In genomic region chr10:31928531-31929259, GRCh38 we compare ENCODE assay signal across 8 cellular contexts. TPM values are rescaled to one million over a fixed set of nuclear protein-coding genes. Genes with fewer than 3 reads are reported as not detected.
DNase-seq lines count a peak whose midpoint lies in the region; ATAC-seq and TF ChIP-seq lines count a peak whose summit lies in the region.

TSS of gene ARHGAP12 (minus strand) at chr10:31928831. CDS start at chr10:31908855, 19,976 bp downstream.

- ATAC-seq in left ventricle myocardium superior (peak; percentile 98), psoas muscle (peak; percentile 96 to 98 (median 96)), upper lobe of right lung (peak; percentile 97)

- intact Hi-C loops in left ventricle myocardium superior (cut with micrococcal nuclease) = loop anchor here (10.0 kb wide), 1 partner anchor 64 kb away; no protein-coding TSS in a partner anchor
- intact Hi-C loops in psoas muscle (cut with DNase I) = loop anchor here (5.0 to 10.0 kb wide), 2 partner anchors 61 to 64 kb away; no protein-coding TSS in a partner anchor
- intact Hi-C loops in upper lobe of right lung (cut with DNase I) = no loop called here

- H3K4me3 ChIP-seq in MM.1S (ENCODE audit: low read length) = peak within 1 kb of the TSS; percentile 90
- peak within 1 kb of the TSS; percentile 90 for H3K4me3 ChIP-seq in psoas muscle
- H3K4me3 ChIP-seq in upper lobe of right lung = peak within 1 kb of the TSS; percentile 73

- CTCF ChIA-PET in GM10248 (lab: Yijun Ruan, JAX) = interaction anchor here (1.0 to 2.2 kb wide), 3 partner anchors 12 to 66 kb away, joined by 3 to 10 read pairs (median 3); no protein-coding TSS in a partner anchor

- H3K14ac ChIP-seq in H9 (ENCODE audit: insufficient read depth, low read length) = peak within 1 kb of the TSS; percentile 98

- no peak within 1 kb of the TSS for H4K5ac ChIP-seq in H9 (ENCODE audit: insufficient read length, low read depth, low read length)

- peaks cover 27% of the 10 kb centered on the region; the same call in 1 of the 2 replicates for H3K79me2 ChIP-seq in H9 (ENCODE audit: insufficient read depth, low read length)
- peaks cover 38% of the 10 kb centered on the region for H3K79me2 ChIP-seq in MM.1S (ENCODE audit: low read length)

- no peak within 1 kb of the TSS for H3K27ac ChIP-seq in H9 (ENCODE audit: insufficient read length, low read depth, low read length)
- peak within 1 kb of the TSS; percentile 31; the same call in 1 of the 2 replicates for H3K27ac ChIP-seq in MM.1S (ENCODE audit: low read length)
- H3K27ac ChIP-seq in angular gyrus (ENCODE audit: low read depth, low read length) = peak within 1 kb of the TSS; percentile 77
- peak within 1 kb of the TSS; percentile 91 for H3K27ac ChIP-seq in psoas muscle
- peak within 1 kb of the TSS; percentile 91 for H3K27ac ChIP-seq in upper lobe of right lung

- no CpG with 5 or more reads among the region's 99 CpGs for WGBS in H9 (ENCODE audit: extremely low coverage, insufficient read length, low lambda C conversion rate)
- WGBS in psoas muscle, 3 donors = 0 to 1% (median 0%) methylated on average over 61 to 99 of the region's 99 CpGs

- H3K4me2 ChIP-seq in H9 (ENCODE audit: insufficient read depth, insufficient read length, low read length) (peak within 1 kb of the TSS; percentile 87), MM.1S (ENCODE audit: low read depth, low read length) (peak within 1 kb of the TSS; percentile 83)

- no peak for TF ChIP-seq CTCF in GM10248 (IDR thresholded peaks at IDR 0.05; ENCODE audit: control extremely low read depth, extremely low read depth, low read depth, missing control alignments)
- no peak for TF ChIP-seq CTCF in H9 (conservative IDR thresholded peaks at IDR 0.05)
- TF ChIP-seq CTCF in MM.1S (IDR thresholded peaks at IDR 0.05; ENCODE audit: low read length) = no peak
- peak; percentile 9 for TF ChIP-seq CTCF in psoas muscle (IDR thresholded peaks at IDR 0.05)
- no peak for TF ChIP-seq CTCF in upper lobe of right lung (IDR thresholded peaks at IDR 0.05)

- H3K9me3 Mint-ChIP-seq in H9 = no peaks in the 10 kb centered on the region; a peak in 3 of 5 replicates
- no peaks in the 10 kb centered on the region for H3K9me3 Mint-ChIP-seq in T-helper 1 cell treated with Interleukin-12 subunit alpha and Interleukin-12 subunit beta and Interleukin-4 antibody, amounts not matched to agents 30 μg/mL and 1 μg/mL, for 36 hours

- H3K27me3 ChIP-seq in H9 (ENCODE audit: insufficient read depth, low read length) (no peaks in the 10 kb centered on the region), MM.1S (replicated peaks; ENCODE audit: insufficient read depth, low read length) (no peaks in the 10 kb centered on the region), psoas muscle (ENCODE audit: insufficient read depth in 3 of 3, low read length in 2 of 3) (no peaks in the 10 kb centered on the region), upper lobe of right lung (no peaks in the 10 kb centered on the region)

- H2BK15ac ChIP-seq in H9 (ENCODE audit: low read depth, low read length) = no peak within 1 kb of the TSS

- no peak within 1 kb of the TSS for H3K23ac ChIP-seq in H9 (ENCODE audit: insufficient read length, low read depth, low read length)

- no peak within 1 kb of the TSS for H2BK12ac ChIP-seq in H9 (ENCODE audit: insufficient read length, low read depth, low read length)

- H3K4ac ChIP-seq in H9 (ENCODE audit: low read depth, low read length) = no peak within 1 kb of the TSS; the same call in 1 of the 2 replicates

- 0 out of 2 replicates have a peak, but pooled peaks cover 3% of the 10 kb centered on the region for H3K4me1 ChIP-seq in H9 (ENCODE audit: insufficient read depth, low read length)
- peaks cover 8% of the 10 kb centered on the region; the same call in 1 of the 2 replicates for H3K4me1 ChIP-seq in MM.1S (ENCODE audit: low read length)
- peaks cover 23% of the 10 kb centered on the region for H3K4me1 ChIP-seq in psoas muscle
- H3K4me1 ChIP-seq in upper lobe of right lung = peaks cover 41% of the 10 kb centered on the region

- peak within 1 kb of the TSS; percentile 92 to 95 (median 95) for H3K27ac Mint-ChIP-seq in H9
- H3K27ac Mint-ChIP-seq in T-helper 1 cell treated with Interleukin-12 subunit alpha and Interleukin-12 subunit beta and Interleukin-4 antibody, amounts not matched to agents 30 μg/mL and 1 μg/mL, for 36 hours = peak within 1 kb of the TSS; percentile 76

- DNase-seq in GM10248 (ENCODE audit: extremely low spot score) (peak; percentile 84), H9 (peak; percentile 90), MM.1S (peak; percentile 86), left ventricle myocardium superior (peak; percentile 96), psoas muscle (peak; percentile 93 to 95), upper lobe of right lung (peak; percentile 96)

- no peaks in the 10 kb centered on the region for H3K9me3 ChIP-seq in H9 (ENCODE audit: control insufficient read depth, low read depth, low read length)
- H3K9me3 ChIP-seq in MM.1S (replicated peaks; ENCODE audit: insufficient read depth, low read length) = no peaks in the 10 kb centered on the region
- no peaks in the 10 kb centered on the region for H3K9me3 ChIP-seq in psoas muscle
- no peaks in the 10 kb centered on the region for H3K9me3 ChIP-seq in upper lobe of right lung

- H3T11ph ChIP-seq in H9 (ENCODE audit: low read length) = no peak within 1 kb of the TSS

- peaks cover 5 to 7% (median 7%) of the 10 kb centered on the region in 3 experiments; a peak in 5 of 7 replicates for H3K36me3 Mint-ChIP-seq in H9 (ENCODE audit: insufficient read depth in 1 of 3, low read depth in 3 of 3)
- no peaks in the 10 kb centered on the region for H3K36me3 Mint-ChIP-seq in T-helper 1 cell treated with Interleukin-12 subunit alpha and Interleukin-12 subunit beta and Interleukin-4 antibody, amounts not matched to agents 30 μg/mL and 1 μg/mL, for 36 hours (ENCODE audit: low read depth)

- peak within 1 kb of the TSS; percentile 91 for H3K18ac ChIP-seq in H9 (ENCODE audit: insufficient read length, low read depth, low read length)

- peaks cover 10% of the 10 kb centered on the region for H3K23me2 ChIP-seq in H9 (ENCODE audit: insufficient read length, low read depth, low read length, poor library complexity, severe bottlenecking)

- no peak within 1 kb of the TSS for H2BK5ac ChIP-seq in H9 (ENCODE audit: insufficient read length, low read length)

- no peak within 1 kb of the TSS for H2BK20ac ChIP-seq in H9 (ENCODE audit: low read depth, low read length, poor library complexity, severe bottlenecking)

- H2BK120ac ChIP-seq in H9 (ENCODE audit: low read depth, low read length, poor library complexity, severe bottlenecking) = no peak within 1 kb of the TSS

- H3K27me3 Mint-ChIP-seq in H9 (ENCODE audit: low read depth) = no peaks in the 10 kb centered on the region
- peaks cover 15% of the 10 kb centered on the region for H3K27me3 Mint-ChIP-seq in T-helper 1 cell treated with Interleukin-12 subunit alpha and Interleukin-12 subunit beta and Interleukin-4 antibody, amounts not matched to agents 30 μg/mL and 1 μg/mL, for 36 hours (ENCODE audit: low read depth)

- no peak within 1 kb of the TSS for H3K56ac ChIP-seq in H9 (ENCODE audit: insufficient read length, low read depth, low read length)

- H3K9ac ChIP-seq in H9 (ENCODE audit: extremely low read depth, insufficient read length, low read length) (peak within 1 kb of the TSS; percentile 88), MM.1S (ENCODE audit: low read length) (peak within 1 kb of the TSS; percentile 74)

- no peaks in the 10 kb centered on the region for H3K9me2 ChIP-seq in MM.1S (replicated peaks; ENCODE audit: insufficient read depth, low read length)

- POLR2A ChIA-PET in GM10248 (lab: Yijun Ruan, JAX) = no interaction called here

- H2AFZ ChIP-seq in H9 (ENCODE audit: low read length) (no peak within 1 kb of the TSS), MM.1S (ENCODE audit: low read length) (peak within 1 kb of the TSS; percentile 98)

- H4K8ac ChIP-seq in H9 (replicated peaks; ENCODE audit: insufficient read length, low read depth, low read length) = no peak within 1 kb of the TSS

- H3K36me3 ChIP-seq in MM.1S (replicated peaks; ENCODE audit: insufficient read depth, low read length) (no peaks in the 10 kb centered on the region), psoas muscle (ENCODE audit: insufficient read depth in 1 of 2, low read depth in 1 of 2) (no peaks in the 10 kb centered on the region), upper lobe of right lung (no peaks in the 10 kb centered on the region)

- H3F3A ChIP-seq in MM.1S (ENCODE audit: insufficient read depth, low read length) = peaks cover 24% of the 10 kb centered on the region

- no peak within 1 kb of the TSS for H2AK5ac ChIP-seq in H9 (ENCODE audit: insufficient read length, low read length)

- peaks cover 25 to 28% of the 10 kb centered on the region in 2 experiments for H3K4me1 Mint-ChIP-seq in H9
- H3K4me1 Mint-ChIP-seq in T-helper 1 cell treated with Interleukin-12 subunit alpha and Interleukin-12 subunit beta and Interleukin-4 antibody, amounts not matched to agents 30 μg/mL and 1 μg/mL, for 36 hours (ENCODE audit: low read depth) = peaks cover 29% of the 10 kb centered on the region

- H3K4me3 Mint-ChIP-seq in H9 = peak within 1 kb of the TSS; percentile 86 to 96
- H3K4me3 Mint-ChIP-seq in T-helper 1 cell treated with Interleukin-12 subunit alpha and Interleukin-12 subunit beta and Interleukin-4 antibody, amounts not matched to agents 30 μg/mL and 1 μg/mL, for 36 hours = peak within 1 kb of the TSS; percentile 88

- no peak within 1 kb of the TSS for H4K91ac ChIP-seq in H9 (ENCODE audit: insufficient read length, low read depth, low read length)

- no peaks in the 10 kb centered on the region for H4K20me1 ChIP-seq in H9 (ENCODE audit: control insufficient read depth, insufficient read depth, insufficient read length)
- no peaks in the 10 kb centered on the region for H4K20me1 ChIP-seq in MM.1S (ENCODE audit: insufficient read depth, low read length)

- peaks cover 5% of the 10 kb centered on the region for H3K79me1 ChIP-seq in H9 (ENCODE audit: insufficient read depth, low read depth, low read length, poor library complexity, severe bottlenecking)

RNA-seq across cellular contexts. Expression of gene ARHGAP12, which starts in this region (rescaled TPM):
- total RNA-seq in H9 (2021) (34.3 and 35.9 TPM in 2 replicates), left ventricle myocardium superior (21.1 TPM), psoas muscle (10 to 100 TPM; 10.9 to 14.9 (median 11.3) TPM), upper lobe of right lung (27.2 TPM)
- 10 to 100 TPM in 2 of 3 donors, 1 to 10 TPM in 1; 8.2 to 18.2 (median 17.6) TPM for polyA plus RNA-seq in psoas muscle
